In the genomic region with DNA sequence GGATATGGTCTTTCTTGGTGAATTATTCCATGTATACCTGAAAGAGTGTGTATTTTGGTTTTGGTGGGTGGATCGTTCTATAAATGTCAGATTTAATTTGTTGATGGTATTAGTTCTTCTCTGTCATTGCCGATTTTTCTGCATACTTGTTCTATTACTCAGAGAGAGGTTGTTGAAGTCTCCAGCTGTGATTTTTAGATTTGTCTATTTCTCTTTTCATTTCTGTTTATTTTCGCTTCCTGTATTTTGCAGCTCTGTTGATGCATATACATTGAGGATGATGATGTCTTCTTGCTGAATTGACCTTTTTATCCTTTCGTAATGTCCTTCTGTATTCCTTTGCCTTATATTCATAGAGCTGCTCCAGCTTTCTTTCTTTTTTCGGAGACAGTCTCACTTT, we compare ENCODE assay signal across 31 cellular contexts. TPM values are rescaled to one million over a fixed set of nuclear protein-coding genes. Genes with fewer than 3 reads are reported as not detected.
"Had no signal": no experiment of that assay in that cellular context is flagged by ENCODE, and none has a peak within 500 bp of the region (broad histone marks: within the 10 kb centered on the region; RNA-seq: fewer than 3 reads in every experiment).

No MANE protein-coding gene starts in this region.

- H3K4me3 Mint-ChIP-seq: activated CD4-positive, alpha-beta T cell treated with anti-CD3 and anti-CD28 coated beads for 36 hours; activated CD8-positive, alpha-beta memory T cell treated with anti-CD3 and anti-CD28 coated beads, Interleukin-2, amount 10 ng/mL, durations not matched to agents 7 days and 5 days; activated CD8-positive, alpha-beta T cell treated with anti-CD3 and anti-CD28 coated beads, Interleukin-2, amount 10 ng/mL, durations not matched to agents 7 days and 5 days; activated naive CD8-positive, alpha-beta T cell treated with anti-CD3 and anti-CD28 coated beads for 36 hours; activated T-cell treated with anti-CD3 and anti-CD28 coated beads, Interleukin-2, amount 50 U/mL, for 72 hours; effector memory CD8-positive, alpha-beta T cell; immature natural killer cell; natural killer cell treated with Interleukin-12 subunit alpha and Interleukin-12 subunit beta and Interleukin-15 and Interleukin-18, amount 100 ng/mL, for 72 hours; T-helper 2 cell treated with Interferon-gamma antibody and Interleukin-4, amounts not matched to agents 5 μg/mL and 100 μg/mL, for 36 hours had no signal

- H3K27ac ChIP-seq: adrenal gland, brain microvascular endothelial cell, gastroesophageal sphincter, skin epidermis, stomach, thyroid gland, upper lobe of left lung, vagina had no signal

- H3K4me1 ChIP-seq: gastroesophageal sphincter, thyroid gland, vagina had no signal

- H3K4me3 ChIP-seq: adrenal gland, gastroesophageal sphincter, skin epidermis, stomach, thyroid gland, upper lobe of left lung, vagina had no signal

- H3K27me3 Mint-ChIP-seq: activated CD4-positive, alpha-beta T cell treated with anti-CD3 and anti-CD28 coated beads for 36 hours; activated CD8-positive, alpha-beta memory T cell treated with anti-CD3 and anti-CD28 coated beads, Interleukin-2, amount 10 ng/mL, durations not matched to agents 7 days and 5 days; activated naive CD8-positive, alpha-beta T cell treated with anti-CD3 and anti-CD28 coated beads for 36 hours; effector memory CD8-positive, alpha-beta T cell; natural killer cell treated with Interleukin-12 subunit alpha and Interleukin-12 subunit beta and Interleukin-15 and Interleukin-18, amount 100 ng/mL, for 72 hours had no signal

- H3K9me3 Mint-ChIP-seq: effector memory CD8-positive, alpha-beta T cell; immature natural killer cell; natural killer cell treated with Interleukin-12 subunit alpha and Interleukin-12 subunit beta and Interleukin-15 and Interleukin-18, amount 100 ng/mL, for 72 hours had no signal

- DNase-seq: activated CD4-positive, alpha-beta T cell treated with anti-CD3 and anti-CD28 coated beads for 36 hours; activated CD4-positive, CD25-positive, alpha-beta regulatory T cell; activated CD8-positive, alpha-beta memory T cell treated with anti-CD3 and anti-CD28 coated beads, Interleukin-2, amount 10 ng/mL, durations not matched to agents 7 days and 5 days; activated CD8-positive, alpha-beta T cell treated with anti-CD3 and anti-CD28 coated beads, Interleukin-2, amount 10 ng/mL, durations not matched to agents 7 days and 5 days; activated naive CD4-positive, alpha-beta T cell; activated naive CD8-positive, alpha-beta T cell treated with anti-CD3 and anti-CD28 coated beads for 36 hours; activated T-cell treated with anti-CD3 and anti-CD28 coated beads for 4 hours; activated T-cell treated with anti-CD3 and anti-CD28 coated beads, Interleukin-2, amount 50 U/mL, for 72 hours; aorta; brain microvascular endothelial cell; cortex of kidney; effector memory CD8-positive, alpha-beta T cell; erythroblast; hippocampal formation; immature natural killer cell; midbrain; retina; stimulated activated CD4-positive, alpha-beta T cell treated with anti-CD3 and anti-CD28 coated beads, Interleukin-12 subunit alpha, Interleukin-12 subunit beta, amount 100 ng/mL, for 4 hours; stimulated activated CD4-positive, alpha-beta T cell treated with anti-CD3 and anti-CD28 coated beads, Interleukin-4, amount 100 ng/mL, for 1 hour; stomach; thyroid gland; upper lobe of left lung had no signal

- H3K27me3 ChIP-seq: adrenal gland, brain microvascular endothelial cell, gastroesophageal sphincter, stomach, thyroid gland, upper lobe of left lung, vagina had no signal

- H3K9me3 ChIP-seq: adrenal gland, thyroid gland, vagina had no signal

- H3K27ac Mint-ChIP-seq: activated CD4-positive, alpha-beta T cell treated with anti-CD3 and anti-CD28 coated beads for 36 hours; activated CD8-positive, alpha-beta memory T cell treated with anti-CD3 and anti-CD28 coated beads, Interleukin-2, amount 10 ng/mL, durations not matched to agents 7 days and 5 days; activated CD8-positive, alpha-beta T cell treated with anti-CD3 and anti-CD28 coated beads, Interleukin-2, amount 10 ng/mL, durations not matched to agents 7 days and 5 days; activated naive CD8-positive, alpha-beta T cell treated with anti-CD3 and anti-CD28 coated beads for 36 hours; activated T-cell treated with anti-CD3 and anti-CD28 coated beads, Interleukin-2, amount 50 U/mL, for 72 hours; effector memory CD8-positive, alpha-beta T cell; immature natural killer cell; natural killer cell treated with Interleukin-12 subunit alpha and Interleukin-12 subunit beta and Interleukin-15 and Interleukin-18, amount 100 ng/mL, for 72 hours; T-helper 2 cell treated with Interferon-gamma antibody and Interleukin-4, amounts not matched to agents 5 μg/mL and 100 μg/mL, for 36 hours had no signal

- ATAC-seq: activated CD4-positive, alpha-beta T cell treated with anti-CD3 and anti-CD28 coated beads for 36 hours; activated CD8-positive, alpha-beta memory T cell treated with anti-CD3 and anti-CD28 coated beads, Interleukin-2, amount 10 ng/mL, durations not matched to agents 7 days and 5 days; activated CD8-positive, alpha-beta T cell treated with anti-CD3 and anti-CD28 coated beads, Interleukin-2, amount 10 ng/mL, durations not matched to agents 7 days and 5 days; activated T-cell treated with anti-CD3 and anti-CD28 coated beads, Interleukin-2, amount 50 U/mL, for 72 hours; effector memory CD8-positive, alpha-beta T cell; gastroesophageal sphincter; natural killer cell treated with Interleukin-12 subunit alpha and Interleukin-12 subunit beta and Interleukin-15 and Interleukin-18, amount 100 ng/mL, for 72 hours; sciatic nerve had no signal

RNA-seq across cellular contexts. Expression of gene BHLHA15, which starts 12.1 kb away (rescaled TPM):
- total RNA-seq: activated CD8-positive, alpha-beta T cell treated with anti-CD3 and anti-CD28 coated beads, Interleukin-2, amount 10 ng/mL, durations not matched to agents 7 days and 5 days; aorta; cardiac septum; osteoblast; sciatic nerve; vagina had no signal
